Comparison of ENCODE assay signal across 1 cellular context in the genomic region with DNA sequence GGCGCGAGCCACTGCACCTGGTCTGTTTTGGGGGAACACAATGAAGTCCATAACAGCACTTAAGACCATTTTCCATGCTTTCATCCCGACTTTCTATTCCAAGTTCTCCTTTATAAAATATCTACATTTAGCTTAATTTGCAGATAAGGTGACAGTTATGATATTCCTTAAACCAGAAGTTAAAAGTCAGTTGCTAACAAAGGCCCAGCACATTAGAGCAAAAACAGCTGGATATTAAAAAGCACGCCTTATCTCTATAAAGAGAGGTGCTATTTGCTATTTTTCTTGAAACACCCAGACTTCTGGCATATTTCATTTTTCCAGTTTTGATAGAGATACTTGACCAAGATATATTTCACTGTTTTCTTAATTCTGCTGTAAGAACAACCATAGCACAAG.
TF ChIP-seq lines count a peak whose summit lies in the region.

No MANE protein-coding gene starts in this region.

TF ChIP-seq in HepG2, 621 proteins besides CTCF, POLR2A, EP300 and RAD21 (continued from another document):
- no peak for TF ChIP-seq ARID3A (IDR thresholded peaks at IDR 0.05; ENCODE audit: low read depth, low read length)
- TF ChIP-seq IRF9 (CRISPR knock-in tag; IDR thresholded peaks at IDR 0.05; ENCODE audit: borderline replicate concordance): no peak
- no peak for TF ChIP-seq MXI1 (IDR thresholded peaks at IDR 0.05; ENCODE audit: borderline replicate concordance, low read depth, low read length)
- TF ChIP-seq ZNF776 (CRISPR knock-in tag; IDR thresholded peaks at IDR 0.05): no peak
- no peak for TF ChIP-seq BHLHE40 (IDR thresholded peaks at IDR 0.05; ENCODE audit: low read length)
- no peak for TF ChIP-seq ZNF232 (CRISPR knock-in tag; IDR thresholded peaks at IDR 0.05; ENCODE audit: borderline replicate concordance)
- no peak for TF ChIP-seq ZMYM3 (CRISPR knock-in tag; IDR thresholded peaks at IDR 0.05)
- no peak for TF ChIP-seq KAT8 (CRISPR knock-in tag; IDR thresholded peaks at IDR 0.05)
